1 cellular context compared by ENCODE assay signal in genomic region chr19:8321067-8321759, GRCh38.
TF ChIP-seq lines count a peak whose summit lies in the region.

Gene NDUFA7, minus strand, starts transcription at chr19:8321375. Its CDS starts 17 bp downstream, at chr19:8321358.
Gene RPS28, plus strand, starts transcription at chr19:8321496. Its CDS starts 35 bp downstream, at chr19:8321531.

TF ChIP-seq in HepG2, 621 proteins besides CTCF, POLR2A, EP300 and RAD21 (continued from another document and continues in another):
- TF ChIP-seq ZNF281 (CRISPR knock-in tag; IDR thresholded peaks at IDR 0.05; ENCODE audit: borderline replicate concordance) (no peak; the same call in 1 of the 2 replicates), ZNF142 (CRISPR knock-in tag; IDR thresholded peaks at IDR 0.05) (peak; percentile 65), SSRP1 (CRISPR knock-in tag; IDR thresholded peaks at IDR 0.05) (no peak), NCOA5 (CRISPR knock-in tag; IDR thresholded peaks at IDR 0.05) (no peak), ZFP37 (CRISPR knock-in tag; IDR thresholded peaks at IDR 0.05; ENCODE audit: borderline replicate concordance) (no peak), ZNF484 (CRISPR knock-in tag; IDR thresholded peaks at IDR 0.05; ENCODE audit: borderline replicate concordance, low read depth) (no peak), ZNF709 (CRISPR knock-in tag; IDR thresholded peaks at IDR 0.05) (no peak), ZNF232 (CRISPR knock-in tag; IDR thresholded peaks at IDR 0.05; ENCODE audit: borderline replicate concordance) (no peak), DRAP1 (CRISPR knock-in tag; IDR thresholded peaks at IDR 0.05) (peak; percentile 99), MAFK (conservative IDR thresholded peaks at IDR 0.05 in 1 of 2, IDR thresholded peaks at IDR 0.05 in 1 of 2; ENCODE audit: low read length in 2 of 2) (0 out of 4 replicates have a peak, but pooled peaks of 1 of the 2 experiments have one; percentile 2), DBP (CRISPR knock-in tag; IDR thresholded peaks at IDR 0.05; ENCODE audit: not compliant biosample characterization) (no peak), ZNF552 (CRISPR knock-in tag; IDR thresholded peaks at IDR 0.05; ENCODE audit: borderline replicate concordance) (peak; percentile 90), CENPX (CRISPR knock-in tag; IDR thresholded peaks at IDR 0.05) (no peak), PREB (CRISPR knock-in tag; IDR thresholded peaks at IDR 0.05) (no peak), ZNF644 (CRISPR knock-in tag; IDR thresholded peaks at IDR 0.05; ENCODE audit: low read depth) (no peak), ZNF75D (CRISPR knock-in tag; IDR thresholded peaks at IDR 0.05; ENCODE audit: borderline replicate concordance) (no peak), ZNF749 (CRISPR knock-in tag; IDR thresholded peaks at IDR 0.05; ENCODE audit: borderline replicate concordance) (0 out of 2 replicates have a peak, but pooled peaks have one; percentile 47), ZNF691 (CRISPR knock-in tag; IDR thresholded peaks at IDR 0.05; ENCODE audit: borderline replicate concordance, low read depth) (peak; percentile 51; the same call in 1 of the 2 replicates), HOXA3 (CRISPR knock-in tag; IDR thresholded peaks at IDR 0.05) (peak; percentile 98), ATRX (CRISPR knock-in tag; IDR thresholded peaks at IDR 0.05; ENCODE audit: borderline replicate concordance) (no peak), TRIM24 (CRISPR knock-in tag; IDR thresholded peaks at IDR 0.05) (no peak), ZNF160 (CRISPR knock-in tag; IDR thresholded peaks at IDR 0.05) (no peak; the same call in 1 of the 2 replicates), POLR2G (IDR thresholded peaks at IDR 0.05; ENCODE audit: low read depth, low read length) (peak; percentile 95), CREBL2 (CRISPR knock-in tag; IDR thresholded peaks at IDR 0.05; ENCODE audit: borderline replicate concordance) (no peak), ARNT (IDR thresholded peaks at IDR 0.05) (no peak), SOX13 (IDR thresholded peaks at IDR 0.05) (no peak), SOX13 (CRISPR knock-in tag; conservative IDR thresholded peaks at IDR 0.05 in 1 of 2, IDR thresholded peaks at IDR 0.05 in 1 of 2) (peak in 1 of 2 experiments; percentile 10; a peak in 1 of 4 replicates), ZNF619 (CRISPR knock-in tag; IDR thresholded peaks at IDR 0.05) (no peak; the same call in 1 of the 2 replicates), ZNF576 (CRISPR knock-in tag; IDR thresholded peaks at IDR 0.05) (peak; percentile 82; the same call in 1 of the 2 replicates), YEATS4 (CRISPR knock-in tag; IDR thresholded peaks at IDR 0.05; ENCODE audit: borderline replicate concordance) (peak; percentile 89), CSRNP1 (CRISPR knock-in tag; IDR thresholded peaks at IDR 0.05) (0 out of 2 replicates have a peak, but pooled peaks have one; percentile 81), TP53 (CRISPR knock-in tag; conservative IDR thresholded peaks at IDR 0.05) (peak; percentile 67; the same call in 1 of the 2 replicates), ZNF441 (CRISPR knock-in tag; IDR thresholded peaks at IDR 0.05; ENCODE audit: borderline replicate concordance) (0 out of 2 replicates have a peak, but pooled peaks have one; percentile 63), THAP9 (CRISPR knock-in tag; IDR thresholded peaks at IDR 0.05; ENCODE audit: borderline replicate concordance) (peak; percentile 88), BCLAF1 (IDR thresholded peaks at IDR 0.05) (no peak), MED13 (CRISPR knock-in tag; IDR thresholded peaks at IDR 0.05) (no peak), SRSF1 (optimal IDR thresholded peaks at IDR 0.05; ENCODE audit: low read depth, low read length) (peak; percentile 68), NR2F2 (IDR thresholded peaks at IDR 0.05; ENCODE audit: borderline replicate concordance, low read depth) (no peak), GATAD1 (CRISPR knock-in tag; IDR thresholded peaks at IDR 0.05) (peak; percentile 98), HMG20A (CRISPR knock-in tag; IDR thresholded peaks at IDR 0.05; ENCODE audit: borderline replicate concordance) (no peak)
